Comparison of ENCODE assay signal across 8 cellular contexts in genomic region chr14:52067873-52068740, GRCh38.
DNase-seq lines count a peak whose midpoint lies in the region; ATAC-seq and TF ChIP-seq lines count a peak whose summit lies in the region.

No MANE protein-coding gene starts in this region.

- H3K36me3 ChIP-seq in HUES48 (ENCODE audit: control insufficient read depth, insufficient read depth, low read length) (no peaks in the 10 kb centered on the region), adipocyte (ENCODE audit: control insufficient read depth, insufficient read depth, low read length, severe bottlenecking) (peaks cover 12% of the 10 kb centered on the region), iPS-20b (ENCODE audit: insufficient read depth, low read depth, low read length) (no peaks in the 10 kb centered on the region)

- ATAC-seq in HG02759 (IDR thresholded peaks at IDR 0.05; ENCODE audit: unreplicated experiment) (no peak), GM18870 (IDR thresholded peaks at IDR 0.05; ENCODE audit: unreplicated experiment) (no peak)

- H3K27me3 ChIP-seq in HUES48 (ENCODE audit: control insufficient read depth, insufficient read depth, low read length) (peaks cover 58% of the 10 kb centered on the region), adipocyte (replicated peaks; ENCODE audit: control insufficient read depth, insufficient read depth, low read length) (no peaks in the 10 kb centered on the region), iPS-20b (ENCODE audit: insufficient read depth, low read length) (peaks cover 67% of the 10 kb centered on the region)

- no peak for TF ChIP-seq CTCF in AG10803 (conservative IDR thresholded peaks at IDR 0.05; ENCODE audit: low read length)

- H3K9me3 ChIP-seq in HUES48 (ENCODE audit: control insufficient read depth, insufficient read depth, low read length) (no peaks in the 10 kb centered on the region), adipocyte (ENCODE audit: control insufficient read depth, low read length) (no peaks in the 10 kb centered on the region), iPS-20b (ENCODE audit: insufficient read depth, low read depth, low read length) (no peaks in the 10 kb centered on the region)

- H3K9ac ChIP-seq in HUES48 (ENCODE audit: low read depth, low read length) (no peak overlapping the region), adipocyte (ENCODE audit: low read length) (peak overlapping the region; percentile 95), iPS-20b (ENCODE audit: low read depth, low read length) (peak overlapping the region; percentile 39; the same call in 1 of the 2 replicates)

- H3K4me1 ChIP-seq in HUES48 (ENCODE audit: control insufficient read depth, insufficient read depth, low read length): peaks cover 3% of the 10 kb centered on the region; the same call in 1 of the 2 replicates
- H3K4me1 ChIP-seq in adipocyte (ENCODE audit: control insufficient read depth, insufficient read depth, low read length): peaks cover 47% of the 10 kb centered on the region
- H3K4me1 ChIP-seq in iPS-20b (ENCODE audit: insufficient read depth, low read length): peaks cover 3% of the 10 kb centered on the region; the same call in 1 of the 2 replicates

- H3K4me3 ChIP-seq in AG10803 (ENCODE audit: low read length) (peak overlapping the region; percentile 82), HUES48 (ENCODE audit: low read depth, low read length) (peak overlapping the region; percentile 74), adipocyte (ENCODE audit: low read length) (peak overlapping the region; percentile 94), iPS-20b (ENCODE audit: low read length) (peak overlapping the region; percentile 78), skin epidermis (peak overlapping the region; percentile 36 to 55 (median 45))

- DNase-seq in AG10803 (ENCODE audit: low read depth) (no peak), adipocyte (ENCODE audit: low read depth) (peak; percentile 72), activated gamma-delta T cell treated with Interleukin-2 at 50 U/mL for 16 hours (no peak)

- H3K27ac ChIP-seq in HUES48 (ENCODE audit: low read depth, low read length): no peak overlapping the region
- H3K27ac ChIP-seq in iPS-20b (ENCODE audit: low read length): no peak overlapping the region
- H3K27ac ChIP-seq in skin epidermis: peak overlapping the region in 18 of 21 experiments; percentile 17 to 84 (median 71)

Comparison
In these comparisons a context has a peak if more than half of its experiments do, and no peak if none do; other contexts are left out.
1. H3K27ac ChIP-seq: peak in skin epidermis (18 of 21); none in HUES48 (single experiment) and iPS-20b (single experiment).
2. Peak in every context shown above with its lines, with median percentiles within 50 percentile points of each other: H3K4me3 ChIP-seq.